1 cellular context compared by ENCODE assay signal in genomic region chr2:188984126-188984525, GRCh38.
TF ChIP-seq lines count a peak whose summit lies in the region.

No MANE protein-coding gene starts in this region.

TF ChIP-seq in endothelial cell of umbilical vein, 7 proteins besides CTCF, POLR2A, EP300 and RAD21:
- no peak for TF ChIP-seq POLR2AphosphoS5 (IDR thresholded peaks at IDR 0.05; ENCODE audit: insufficient read depth, low read depth, low read length)
- TF ChIP-seq, protein P1, sequence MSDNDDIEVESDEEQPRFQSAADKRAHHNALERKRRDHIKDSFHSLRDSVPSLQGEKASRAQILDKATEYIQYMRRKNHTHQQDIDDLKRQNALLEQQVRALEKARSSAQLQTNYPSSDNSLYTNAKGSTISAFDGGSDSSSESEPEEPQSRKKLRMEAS (IDR thresholded peaks at IDR 0.05; ENCODE audit: insufficient read depth, insufficient read length) = no peak
- no peak for TF ChIP-seq EZH2 (IDR thresholded peaks at IDR 0.05; ENCODE audit: borderline replicate concordance, low read depth, low read length, severe bottlenecking)
- TF ChIP-seq GATA2 (IDR thresholded peaks at IDR 0.05; ENCODE audit: insufficient read depth, insufficient read length, low read depth, low read length) = no peak
- TF ChIP-seq FOS (IDR thresholded peaks at IDR 0.05; ENCODE audit: borderline replicate concordance, insufficient read depth, low read length) = no peak
- TF ChIP-seq JUN (IDR thresholded peaks at IDR 0.05; ENCODE audit: borderline replicate concordance, insufficient read depth, insufficient read length, low read depth) = no peak
- TF ChIP-seq MYC (IDR thresholded peaks at IDR 0.05; ENCODE audit: low read depth, low read length) = no peak
